Comparison of ENCODE assay signal across 10 cellular contexts in the genomic region with DNA sequence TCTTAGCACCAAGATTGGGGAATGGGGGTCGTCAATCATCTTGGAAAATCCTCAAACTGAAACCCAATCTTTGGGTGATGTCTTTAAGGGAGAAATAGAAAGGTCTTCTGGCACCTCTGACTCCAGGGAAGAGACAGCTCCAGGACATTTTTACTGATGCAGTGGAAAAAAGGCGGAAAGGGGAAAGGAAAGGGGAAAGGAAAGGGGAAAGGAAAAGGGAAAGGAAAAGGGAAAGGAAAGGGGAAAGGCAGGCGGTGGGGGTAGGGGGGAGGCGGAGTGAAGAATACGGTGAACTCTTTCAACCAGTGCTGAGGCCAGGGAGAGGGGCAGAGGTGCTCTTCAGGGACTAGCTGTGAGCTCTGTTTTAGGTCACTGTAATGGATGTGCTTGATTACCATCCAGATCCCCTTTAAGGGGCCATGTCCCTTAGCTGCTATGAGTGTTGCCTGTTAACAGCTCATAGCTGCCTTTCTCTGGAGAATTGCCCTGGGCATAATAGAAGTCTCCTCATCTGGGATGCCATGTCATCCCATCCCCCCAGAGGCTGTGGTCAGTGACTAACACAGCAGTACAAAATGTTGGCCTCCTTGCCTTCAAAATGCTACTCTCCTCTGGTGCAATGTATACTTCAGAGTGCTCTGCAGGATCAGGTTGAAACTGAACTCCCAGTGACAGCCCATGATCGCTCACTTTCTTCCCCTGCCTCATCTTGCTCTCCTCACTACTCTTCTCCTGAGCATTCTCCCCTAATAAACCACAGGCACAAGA.
A peak's percentile ranks its signal among the peaks of the same experiment; 100 is the strongest.
DNase-seq lines count a peak whose midpoint lies in the region; ATAC-seq and TF ChIP-seq lines count a peak whose summit lies in the region.
"Had no signal": no experiment of that assay in that cellular context is flagged by ENCODE, and none has a peak within 500 bp of the region (broad histone marks: within the 10 kb centered on the region; RNA-seq: fewer than 3 reads in every experiment).

No MANE protein-coding gene starts in this region.

- H3K18ac ChIP-seq in mesendoderm (ENCODE audit: low read length) = peak overlapping the region; percentile 75

- no peak overlapping the region for H3K4me2 ChIP-seq in mesendoderm (ENCODE audit: low read length)

- H3K56ac ChIP-seq in mesendoderm (ENCODE audit: low read length) = peak overlapping the region; percentile 79

- no peak overlapping the region for H4K5ac ChIP-seq in mesendoderm (ENCODE audit: low read length)

- H2AK5ac ChIP-seq in mesendoderm (ENCODE audit: low read length) = no peak overlapping the region

- no peak for ATAC-seq in left ventricle myocardium superior

- H3K27me3 ChIP-seq in HUES64 (ENCODE audit: insufficient read depth, low read length) = no peaks in the 10 kb centered on the region
- no peaks in the 10 kb centered on the region for H3K27me3 ChIP-seq in mesendoderm (ENCODE audit: insufficient read depth, low read length, poor library complexity)
- H3K27me3 ChIP-seq in BE2C = no peaks in the 10 kb centered on the region

- H3K4me3 ChIP-seq in HUES64 (ENCODE audit: low read length) = no peak overlapping the region
- H3K4me3 ChIP-seq in astrocyte of the spinal cord (ENCODE audit: low read depth, low read length) = no peak overlapping the region
- no peak overlapping the region for H3K4me3 ChIP-seq in mesendoderm (ENCODE audit: low read length)
- H3K4me3 ChIP-seq in BE2C (ENCODE audit: low read depth, low read length) = no peak overlapping the region

- 60% methylated on average over 6 of the region's 6 CpGs for WGBS in HUES64
- no CpG with 5 or more reads among the region's 6 CpGs for WGBS in mesendoderm (ENCODE audit: extremely low coverage, insufficient coverage, low lambda C conversion rate)

- H3K79me2 ChIP-seq in mesendoderm (ENCODE audit: control insufficient read depth, insufficient read depth, low read length) = no peaks in the 10 kb centered on the region

- H3K9me3 ChIP-seq in HUES64 (ENCODE audit: insufficient read depth, low read depth, low read length) = no peaks in the 10 kb centered on the region
- H3K9me3 ChIP-seq in BE2C = no peaks in the 10 kb centered on the region

- no peak overlapping the region for H2BK120ac ChIP-seq in mesendoderm (ENCODE audit: low read depth, low read length)

- DNase-seq in Daoy (ENCODE audit: low read depth) (peak; percentile 82), astrocyte of the spinal cord (ENCODE audit: low read depth, low spot score) (peak; percentile 84), mesendoderm (peak; percentile 65), left ventricle myocardium superior (no peak), medulla oblongata (ENCODE audit: extremely low spot score) (no peak), BE2C (no peak), NCI-H510A (lab: John Stamatoyannopoulos, UW) (no peak)
- DNase-seq: KBM-7; stimulated activated naive B cell treated with anti-CD40 and anti-IgM and Interleukin-4, amounts not matched to agents 10 μg/mL and 1 μg/mL and 100 μg/mL, for 72 hours had no signal

- no peak overlapping the region; the same call in 1 of the 2 replicates for H3K9ac ChIP-seq in HUES64 (ENCODE audit: low read depth, low read length)
- no peak overlapping the region for H3K9ac ChIP-seq in mesendoderm (ENCODE audit: low read length)

- TF ChIP-seq CTCF in astrocyte of the spinal cord (IDR thresholded peaks at IDR 0.05; ENCODE audit: low read depth, low read length) = no peak
- no peak for TF ChIP-seq CTCF in BE2C (IDR thresholded peaks at IDR 0.05; ENCODE audit: low read depth, low read length)

- H3K36me3 ChIP-seq in HUES64 (ENCODE audit: insufficient read depth, low read length) (no peaks in the 10 kb centered on the region), mesendoderm (ENCODE audit: control insufficient read depth, insufficient read depth, low read length) (no peaks in the 10 kb centered on the region), BE2C (no peaks in the 10 kb centered on the region)

- H3K4me1 ChIP-seq in HUES64 (ENCODE audit: insufficient read depth, low read length) (peaks cover 18% of the 10 kb centered on the region; the same call in 1 of the 2 replicates), mesendoderm (ENCODE audit: control insufficient read depth, low read depth, low read length) (peaks cover 4% of the 10 kb centered on the region), BE2C (no peaks in the 10 kb centered on the region)

- peak overlapping the region; percentile 89 for H2BK5ac ChIP-seq in mesendoderm (ENCODE audit: low read length)

- no peak overlapping the region for H3K4ac ChIP-seq in mesendoderm (ENCODE audit: low read depth, low read length)

- H3K27ac ChIP-seq in HUES64 (ENCODE audit: low read depth, low read length) (peak overlapping the region; percentile 83), mesendoderm (ENCODE audit: low read depth, low read length) (peak overlapping the region; percentile 86)

- no peaks in the 10 kb centered on the region for H3K79me1 ChIP-seq in mesendoderm (ENCODE audit: low read length)

- intact Hi-C loops in left ventricle myocardium superior (cut with micrococcal nuclease) = no loop called here

- no peak overlapping the region for H3K23ac ChIP-seq in mesendoderm (ENCODE audit: low read length)

- in situ Hi-C loops in astrocyte of the spinal cord (cut with HindIII; ENCODE audit: low sequenced_read_pairs) = no loop called here

- H2BK15ac ChIP-seq in mesendoderm (replicated peaks; ENCODE audit: low read depth) = peak overlapping the region; percentile 27

- H4K8ac ChIP-seq in mesendoderm (ENCODE audit: low read depth, low read length) = no peak overlapping the region

Comparison
In these comparisons a context has a peak if more than half of its experiments do, and no peak if none do; other contexts are left out.
1. DNase-seq: peak in Daoy (single experiment), astrocyte of the spinal cord (single experiment) and mesendoderm (single experiment); none in left ventricle myocardium superior (single experiment), medulla oblongata (single experiment), BE2C (single experiment) and NCI-H510A (single experiment).